ENCODE assay signal across 15 cellular contexts in genomic region chr2:109355192-109355843, GRCh38.
"Had no signal": no experiment of that assay in that cellular context is flagged by ENCODE, and none has a peak within 500 bp of the region (broad histone marks: within the 10 kb centered on the region; RNA-seq: fewer than 3 reads in every experiment).

No MANE protein-coding gene starts in this region.

- H3K27ac ChIP-seq: hepatocyte, prostate gland, skin epidermis, upper lobe of left lung, VCaP had no signal

- H3K9me3 ChIP-seq: prostate gland had no signal

- H2AFZ ChIP-seq: hepatocyte had no signal

- DNase-seq: activated CD4-positive, alpha-beta T cell treated with anti-CD3 and anti-CD28 coated beads, Interleukin-2, amount 50 U/mL, for 1 hour; activated CD4-positive, CD25-positive, alpha-beta regulatory T cell treated with anti-CD3 and anti-CD28 coated beads, Interleukin-2, amount 50 U/mL, for 72 hours; activated naive CD4-positive, alpha-beta T cell; activated naive CD8-positive, alpha-beta T cell treated with anti-CD3 and anti-CD28 coated beads for 36 hours; amniotic stem cell; foreskin fibroblast; mammary epithelial cell; right cardiac atrium; stimulated activated naive CD8-positive, alpha-beta T cell treated with anti-CD3 and anti-CD28 coated beads, Interleukin-15, Interleukin-2, amounts not matched to agents 100 U/mL and 50 U/mL, for 24 hours; SW 1271; upper lobe of left lung had no signal

- H3K4me2 ChIP-seq: hepatocyte had no signal

- H3K79me2 ChIP-seq: hepatocyte had no signal

- ATAC-seq: right cardiac atrium; stimulated activated naive CD8-positive, alpha-beta T cell treated with anti-CD3 and anti-CD28 coated beads, Interleukin-15, Interleukin-2, amounts not matched to agents 100 U/mL and 50 U/mL, for 24 hours had no signal

- H3K36me3 ChIP-seq: prostate gland, upper lobe of left lung had no signal

- H3K4me3 ChIP-seq: hepatocyte, prostate gland, skin epidermis, upper lobe of left lung had no signal

- H3K27me3 ChIP-seq: hepatocyte, upper lobe of left lung had no signal
